11 cellular contexts compared by ENCODE assay signal in the genomic region with DNA sequence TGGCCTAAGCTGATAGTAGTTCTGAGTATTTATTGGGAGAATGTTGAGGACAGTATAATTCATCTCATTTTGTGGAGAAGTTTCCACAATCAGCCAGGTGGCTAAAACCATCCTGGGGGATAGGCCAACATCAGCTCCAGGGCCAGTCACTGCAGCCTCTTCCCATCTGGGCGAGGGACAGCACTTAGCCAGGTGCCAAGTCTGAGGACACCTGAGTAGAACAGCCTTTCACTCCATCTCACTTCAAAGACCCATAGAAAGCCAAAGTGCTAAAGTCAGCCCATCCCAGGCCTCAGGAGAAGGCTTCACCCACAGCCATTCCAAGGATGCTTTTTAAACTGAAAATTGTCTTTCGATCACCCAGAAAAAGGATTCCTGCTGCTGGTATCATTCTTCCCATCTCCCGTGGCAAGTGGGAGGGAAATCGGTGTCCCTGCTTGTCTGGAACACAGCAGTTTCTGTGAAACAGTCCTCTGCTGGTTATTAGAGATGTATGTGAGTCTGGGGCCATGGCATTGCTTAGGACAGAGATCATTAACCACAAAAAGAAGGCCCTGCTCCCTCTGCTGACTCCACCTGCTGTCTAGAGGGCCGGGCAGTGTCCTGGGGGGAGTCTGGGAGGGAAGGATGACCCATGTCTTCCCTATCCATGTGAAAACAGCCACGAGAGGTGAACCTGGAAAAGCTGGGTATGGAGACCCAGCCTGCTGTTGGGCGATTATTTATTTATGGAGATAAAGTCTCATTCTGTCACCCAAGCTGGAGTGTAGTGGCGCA. TPM values are rescaled to one million over a fixed set of nuclear protein-coding genes. Genes with fewer than 3 reads are reported as not detected.
A peak's percentile ranks its signal among the peaks of the same experiment; 100 is the strongest.
DNase-seq lines count a peak whose midpoint lies in the region; ATAC-seq lines count a peak whose summit lies in the region.
"Had no signal": no experiment of that assay in that cellular context is flagged by ENCODE, and none has a peak within 500 bp of the region (broad histone marks: within the 10 kb centered on the region; RNA-seq: fewer than 3 reads in every experiment).

No MANE protein-coding gene starts in this region.

- peaks cover 5 to 15% of the 10 kb centered on the region in 2 donors for H3K36me3 Mint-ChIP-seq in activated T-cell treated with anti-CD3 and anti-CD28 coated beads, Interleukin-2, amount 50 U/mL, for 72 hours (ENCODE audit: insufficient read depth in 2 of 2)
- H3K36me3 Mint-ChIP-seq in activated CD4-positive, alpha-beta memory T cell treated with anti-CD3 and anti-CD28 coated beads for 36 hours, result peaks cover 23% of the 10 kb centered on the region

- intact Hi-C loops in activated CD4-positive, alpha-beta memory T cell treated with anti-CD3 and anti-CD28 coated beads for 36 hours (cut with micrococcal nuclease), result no loop called here

- H3K4me3 Mint-ChIP-seq in activated T-cell treated with anti-CD3 and anti-CD28 coated beads, Interleukin-2, amount 50 U/mL, for 72 hours, result no peak overlapping the region
- H3K4me3 Mint-ChIP-seq in activated CD4-positive, alpha-beta memory T cell treated with anti-CD3 and anti-CD28 coated beads for 36 hours, result no peak overlapping the region
- H3K4me3 Mint-ChIP-seq: activated T-cell treated with anti-CD3 and anti-CD28 coated beads, Interleukin-2, amount 50 U/mL, for 4 hours had no signal

- H3K27me3 ChIP-seq in layer of hippocampus (ENCODE audit: control insufficient read depth, insufficient read depth, low read length), result no peaks in the 10 kb centered on the region

- no peaks in the 10 kb centered on the region for H3K9me3 Mint-ChIP-seq in activated T-cell treated with anti-CD3 and anti-CD28 coated beads, Interleukin-2, amount 50 U/mL, for 72 hours
- H3K9me3 Mint-ChIP-seq in activated CD4-positive, alpha-beta memory T cell treated with anti-CD3 and anti-CD28 coated beads for 36 hours, result no peaks in the 10 kb centered on the region
- H3K9me3 Mint-ChIP-seq: activated T-cell treated with anti-CD3 and anti-CD28 coated beads, Interleukin-2, amount 50 U/mL, for 4 hours had no signal

- DNase-seq in activated T-cell treated with anti-CD3 and anti-CD28 coated beads, Interleukin-2, amount 50 U/mL, for 72 hours, result no peak
- no peak for DNase-seq in activated T-cell treated with anti-CD3 and anti-CD28 coated beads for 4 hours
- no peak for DNase-seq in activated CD4-positive, alpha-beta memory T cell treated with anti-CD3 and anti-CD28 coated beads for 36 hours
- DNase-seq in substantia nigra (lab: John Stamatoyannopoulos, UW), result no peak
- no peak for DNase-seq in hippocampal formation (lab: John Stamatoyannopoulos, UW)
- DNase-seq in stimulated activated CD4-positive, alpha-beta T cell treated with anti-CD3 and anti-CD28 coated beads, Interleukin-15, amount 100 ng/mL, for 24 hours, result no peak
- no peak for DNase-seq in anterior cingulate cortex (lab: John Stamatoyannopoulos, UW)
- DNase-seq: activated T-cell treated with anti-CD3 and anti-CD28 coated beads, Interleukin-2, amount 50 U/mL, for 4 hours; NCI-H1694; occipital lobe had no signal

- POLR2A ChIA-PET in activated CD4-positive, alpha-beta memory T cell treated with anti-CD3 and anti-CD28 coated beads for 36 hours (lab: Charles Lee), result no interaction called here

- H3K27ac ChIP-seq in layer of hippocampus (ENCODE audit: low read depth, low read length) (peak overlapping the region; percentile 63), substantia nigra (ENCODE audit: low read depth, low read length, poor library complexity, severe bottlenecking) (peak overlapping the region; percentile 63)

- H3K27ac Mint-ChIP-seq in activated T-cell treated with anti-CD3 and anti-CD28 coated beads, Interleukin-2, amount 50 U/mL, for 72 hours, result peak overlapping the region; percentile 41
- peak overlapping the region; percentile 9 for H3K27ac Mint-ChIP-seq in activated CD4-positive, alpha-beta memory T cell treated with anti-CD3 and anti-CD28 coated beads for 36 hours

- no peaks in the 10 kb centered on the region for H3K27me3 Mint-ChIP-seq in activated T-cell treated with anti-CD3 and anti-CD28 coated beads, Interleukin-2, amount 50 U/mL, for 72 hours (ENCODE audit: low read depth)
- no peaks in the 10 kb centered on the region for H3K27me3 Mint-ChIP-seq in activated CD4-positive, alpha-beta memory T cell treated with anti-CD3 and anti-CD28 coated beads for 36 hours

- no peak for ATAC-seq in activated T-cell treated with anti-CD3 and anti-CD28 coated beads, Interleukin-2, amount 50 U/mL, for 72 hours (replicated peaks in 1 of 2)
- ATAC-seq: activated T-cell treated with anti-CD3 and anti-CD28 coated beads, Interleukin-2, amount 50 U/mL, for 4 hours had no signal

- H3K4me1 Mint-ChIP-seq in activated T-cell treated with anti-CD3 and anti-CD28 coated beads, Interleukin-2, amount 50 U/mL, for 72 hours (ENCODE audit: low read depth), result no peaks in the 10 kb centered on the region
- H3K4me1 Mint-ChIP-seq in activated CD4-positive, alpha-beta memory T cell treated with anti-CD3 and anti-CD28 coated beads for 36 hours (ENCODE audit: low read depth), result no peaks in the 10 kb centered on the region

- CTCF ChIA-PET in activated CD4-positive, alpha-beta memory T cell treated with anti-CD3 and anti-CD28 coated beads for 36 hours (lab: Charles Lee), result interaction anchor here (0.6 to 2.7 kb wide), 3 partner anchors 10 to 516 kb away, joined by 3 to 9 read pairs (median 3); no protein-coding TSS in a partner anchor

RNA-seq across cellular contexts. Expression of a gene that starts 9.6 kb away (rescaled TPM):
- total RNA-seq in activated T-cell treated with anti-CD3 and anti-CD28 coated beads, Interleukin-2, amount 50 U/mL, for 72 hours, result 1 to 10 TPM; 6.0 to 7.0 TPM
- total RNA-seq in activated CD4-positive, alpha-beta memory T cell treated with anti-CD3 and anti-CD28 coated beads for 36 hours, result 1 to 10 TPM; 5.3 to 7.0 TPM

RNA-seq across cellular contexts. Expression of a gene that starts 34.0 kb away (rescaled TPM):
- 10 to 100 TPM; 31.6 to 40.7 TPM for total RNA-seq in activated T-cell treated with anti-CD3 and anti-CD28 coated beads, Interleukin-2, amount 50 U/mL, for 72 hours
- 10 to 100 TPM; 32.9 to 34.2 TPM for total RNA-seq in activated CD4-positive, alpha-beta memory T cell treated with anti-CD3 and anti-CD28 coated beads for 36 hours
